1 cellular context compared by ENCODE assay signal in genomic region chr2:68900496-68901198, GRCh38.
TF ChIP-seq lines count a peak whose summit lies in the region.

No MANE protein-coding gene starts in this region.

TF ChIP-seq in HepG2, 621 proteins besides CTCF, POLR2A, EP300 and RAD21 (continued from another document):
- TF ChIP-seq ZBTB46 (CRISPR knock-in tag; IDR thresholded peaks at IDR 0.05; ENCODE audit: borderline replicate concordance): no peak
- TF ChIP-seq MED8 (CRISPR knock-in tag; IDR thresholded peaks at IDR 0.05; ENCODE audit: insufficient replicate concordance): no peak
- TF ChIP-seq ZNF841 (CRISPR knock-in tag; IDR thresholded peaks at IDR 0.05; ENCODE audit: borderline replicate concordance): no peak
- no peak for TF ChIP-seq ATF1 (CRISPR knock-in tag; IDR thresholded peaks at IDR 0.05)
- TF ChIP-seq ZMAT5 (CRISPR knock-in tag; IDR thresholded peaks at IDR 0.05; ENCODE audit: borderline replicate concordance, low read depth): no peak
- no peak for TF ChIP-seq AKAP8 (CRISPR knock-in tag; IDR thresholded peaks at IDR 0.05)
- no peak for TF ChIP-seq FOXK2 (IDR thresholded peaks at IDR 0.05)
- TF ChIP-seq MZF1 (CRISPR knock-in tag; IDR thresholded peaks at IDR 0.05; ENCODE audit: borderline replicate concordance): no peak
- no peak for TF ChIP-seq ZNF30 (CRISPR knock-in tag; IDR thresholded peaks at IDR 0.05)
- TF ChIP-seq RBFOX2 (IDR thresholded peaks at IDR 0.05; ENCODE audit: low read depth, low read length): no peak
- no peak for TF ChIP-seq DNMT3B (CRISPR knock-in tag; conservative IDR thresholded peaks at IDR 0.05)
- TF ChIP-seq LBX2 (CRISPR knock-in tag; IDR thresholded peaks at IDR 0.05; ENCODE audit: borderline replicate concordance): no peak
- no peak for TF ChIP-seq ZNF414 (CRISPR knock-in tag; IDR thresholded peaks at IDR 0.05)
- no peak for TF ChIP-seq ZNF207 (IDR thresholded peaks at IDR 0.05; ENCODE audit: borderline replicate concordance)
- no peak for TF ChIP-seq ZNF460 (CRISPR knock-in tag; IDR thresholded peaks at IDR 0.05; ENCODE audit: borderline replicate concordance)
- TF ChIP-seq THAP9 (CRISPR knock-in tag; IDR thresholded peaks at IDR 0.05; ENCODE audit: borderline replicate concordance): no peak
- TF ChIP-seq PRDM4 (CRISPR knock-in tag; IDR thresholded peaks at IDR 0.05; ENCODE audit: borderline replicate concordance): no peak
- TF ChIP-seq XBP1 (CRISPR knock-in tag; IDR thresholded peaks at IDR 0.05): no peak
